ENCODE assay signal across 14 cellular contexts in genomic region chr7:154863766-154864530, GRCh38.
DNase-seq lines count a peak whose midpoint lies in the region; ATAC-seq and TF ChIP-seq lines count a peak whose summit lies in the region.
"Had no signal": no experiment of that assay in that cellular context is flagged by ENCODE, and none has a peak within 500 bp of the region (broad histone marks: within the 10 kb centered on the region; RNA-seq: fewer than 3 reads in every experiment).

No MANE protein-coding gene starts in this region.

- no peak for TF ChIP-seq CTCF in Peyer's patch (IDR thresholded peaks at IDR 0.05)
- no peak for TF ChIP-seq CTCF in upper lobe of right lung (IDR thresholded peaks at IDR 0.05)

- DNase-seq in Peyer's patch = peak in 2 of 3 donors; percentile 26
- peak; percentile 43 for DNase-seq in left kidney (ENCODE audit: low read depth, low spot score)
- DNase-seq in neuronal stem cell (ENCODE audit: low spot score) = no peak
- peak; percentile 26 for DNase-seq in upper lobe of right lung
- no peak for DNase-seq in stimulated activated CD4-positive, alpha-beta T cell treated with anti-CD3 and anti-CD28 coated beads, Interleukin-4, amount 100 ng/mL, for 24 hours
- DNase-seq: ACHN; BE2C; C1 segment of cervical spinal cord; Caco-2; CD4-positive, CD25-positive, alpha-beta regulatory T cell; HCEC 1CT had no signal

- H3K18ac ChIP-seq in neuronal stem cell (ENCODE audit: low read length) = peak overlapping the region; percentile 36

- H3K9ac ChIP-seq in neuronal stem cell (ENCODE audit: low read depth, low read length, poor library complexity) = no peak overlapping the region

- intact Hi-C loops in upper lobe of right lung (cut with DNase I) = no loop called here

- no peak overlapping the region for H3K14ac ChIP-seq in neuronal stem cell (ENCODE audit: low read length)

- no peaks in the 10 kb centered on the region for H3K4me1 ChIP-seq in Peyer's patch
- H3K4me1 ChIP-seq in neuronal stem cell (ENCODE audit: control insufficient read depth in 2 of 2, insufficient read depth in 1 of 2, low read depth in 1 of 2, low read length in 2 of 2) = peaks cover 0 to 8% of the 10 kb centered on the region in 2 donors
- no peaks in the 10 kb centered on the region for H3K4me1 ChIP-seq in upper lobe of right lung
- H3K4me1 ChIP-seq: Caco-2 had no signal

- H2BK120ac ChIP-seq in neuronal stem cell (ENCODE audit: low read depth, low read length) = no peak overlapping the region

- H2BK5ac ChIP-seq in neuronal stem cell (ENCODE audit: low read length) = no peak overlapping the region

- no peaks in the 10 kb centered on the region for H3K36me3 ChIP-seq in Peyer's patch
- no peaks in the 10 kb centered on the region for H3K36me3 ChIP-seq in neuronal stem cell (replicated peaks in 1 of 2; ENCODE audit: control insufficient read depth in 2 of 2, insufficient read depth in 2 of 2, low read length in 2 of 2)
- H3K36me3 ChIP-seq in upper lobe of right lung = no peaks in the 10 kb centered on the region
- H3K36me3 ChIP-seq: BE2C had no signal

- H3K23ac ChIP-seq in neuronal stem cell (ENCODE audit: low read depth, low read length, poor library complexity) = no peak overlapping the region

- H3K27ac ChIP-seq in Peyer's patch (no peak overlapping the region), neuronal stem cell (replicated peaks; ENCODE audit: low read length) (no peak overlapping the region), upper lobe of right lung (no peak overlapping the region)
- H3K27ac ChIP-seq: HL-60 had no signal

- no peak for TF ChIP-seq POLR2A in Peyer's patch (IDR thresholded peaks at IDR 0.05)

- H3K79me1 ChIP-seq in neuronal stem cell (ENCODE audit: low read depth, low read length) = no peaks in the 10 kb centered on the region

- H4K91ac ChIP-seq in neuronal stem cell (ENCODE audit: low read depth, low read length, poor library complexity) = no peak overlapping the region

- H4K8ac ChIP-seq in neuronal stem cell (ENCODE audit: low read depth, low read length) = no peak overlapping the region

- no peak overlapping the region for H2BK15ac ChIP-seq in neuronal stem cell (ENCODE audit: low read length)

- H2BK12ac ChIP-seq in neuronal stem cell (ENCODE audit: low read length) = no peak overlapping the region

- no peak overlapping the region for H2AK5ac ChIP-seq in neuronal stem cell (ENCODE audit: low read depth, low read length)

- H3K4ac ChIP-seq in neuronal stem cell (ENCODE audit: low read length) = no peak overlapping the region

- H3K27me3 ChIP-seq in Peyer's patch (no peaks in the 10 kb centered on the region), neuronal stem cell (ENCODE audit: control insufficient read depth in 3 of 3, insufficient read depth in 3 of 3, low read depth in 1 of 3, low read length in 3 of 3) (peaks cover 0 to 24% (median 0%) of the 10 kb centered on the region in 3 experiments), upper lobe of right lung (peaks cover 13% of the 10 kb centered on the region)
- H3K27me3 ChIP-seq: BE2C had no signal

- no peak overlapping the region for H2AFZ ChIP-seq in neuronal stem cell (ENCODE audit: low read length)
- H2AFZ ChIP-seq: GM23338 had no signal

- no CpG with 5 or more reads among the region's 16 CpGs for WGBS in neuronal stem cell (ENCODE audit: extremely low coverage in 2 of 2, insufficient read length in 2 of 2, insufficient replicate concordance in 1 of 2), 2 donors

- no peak overlapping the region for H3K4me2 ChIP-seq in neuronal stem cell (ENCODE audit: insufficient read depth, low read length, poor library complexity, severe bottlenecking)
- H3K4me2 ChIP-seq: GM23338 had no signal

- ATAC-seq in upper lobe of right lung (no peak), GM18909 (IDR thresholded peaks at IDR 0.05; ENCODE audit: poor library complexity, unreplicated experiment) (no peak)
- ATAC-seq: GM23338 had no signal

- H3K9me3 ChIP-seq in Peyer's patch = no peaks in the 10 kb centered on the region
- H3K9me3 ChIP-seq in neuronal stem cell (replicated peaks in 1 of 2; ENCODE audit: control insufficient read depth in 2 of 2, insufficient read depth in 1 of 2, low read depth in 1 of 2, low read length in 2 of 2) = no peaks in the 10 kb centered on the region
- no peaks in the 10 kb centered on the region for H3K9me3 ChIP-seq in upper lobe of right lung
- H3K9me3 ChIP-seq: BE2C, Caco-2 had no signal

- H3K4me3 ChIP-seq in Peyer's patch = no peak overlapping the region
- H3K4me3 ChIP-seq in neuronal stem cell (ENCODE audit: low read length in 2 of 2) = no peak overlapping the region
- H3K4me3 ChIP-seq in upper lobe of right lung = no peak overlapping the region
- H3K4me3 ChIP-seq: GM23338 had no signal

Comparison
In these comparisons a context has a peak if more than half of its experiments do, and no peak if none do; other contexts are left out.
1. DNase-seq: peak in Peyer's patch (2 of 3), left kidney (single experiment) and upper lobe of right lung (single experiment); none in neuronal stem cell (single experiment) and stimulated activated CD4-positive, alpha-beta T cell treated with anti-CD3 and anti-CD28 coated beads, Interleukin-4, amount 100 ng/mL, for 24 hours (single experiment).